In genomic region chr1:207883104-207883651, GRCh38 we compare ENCODE assay signal across 9 cellular contexts. TPM values are rescaled to one million over a fixed set of nuclear protein-coding genes. Genes with fewer than 3 reads are reported as not detected.
DNase-seq lines count a peak whose midpoint lies in the region; ATAC-seq, FAIRE-seq and TF ChIP-seq lines count a peak whose summit lies in the region.
"Had no signal": no experiment of that assay in that cellular context is flagged by ENCODE, and none has a peak within 500 bp of the region (broad histone marks: within the 10 kb centered on the region; RNA-seq: fewer than 3 reads in every experiment).

No MANE protein-coding gene starts in this region.

- RAD21 ChIA-PET in GM12878 (lab: Charles Lee; ENCODE audit: unreplicated experiment): interaction anchor here (1.1 to 7.1 kb wide), 12 partner anchors 9 to 116 kb away, joined by 3 to 160 read pairs (median 10); no protein-coding TSS in a partner anchor

- H3K36me3 ChIP-seq in heart right ventricle: peaks cover 0 to 61% (median 0%) of the 10 kb centered on the region in 9 donors
- H3K36me3 ChIP-seq in GM12878 (ENCODE audit: control insufficient read depth in 2 of 2, insufficient read depth in 2 of 2, low read length in 1 of 2): no peaks in the 10 kb centered on the region

- TF ChIP-seq RAD21 in GM12878 (IDR thresholded peaks at IDR 0.05; ENCODE audit: insufficient read depth, low read depth, low read length): no peak

- POLR2A ChIA-PET in GM12878 (lab: Charles Lee): interaction anchor here (0.5 to 5.6 kb wide), 8 partner anchors 9 to 1936 kb away, joined by 3 to 25 read pairs (median 9); no protein-coding TSS in a partner anchor

- H3K27ac ChIP-seq in heart right ventricle (peak overlapping the region in 6 of 10 donors; percentile 4 to 98 (median 66)), GM12878 (ENCODE audit: control insufficient read depth, insufficient read depth) (peak overlapping the region; percentile 40; the same call in 1 of the 2 replicates)

- H3K79me2 ChIP-seq in GM12878 (ENCODE audit: control insufficient read depth, insufficient read depth, low read length): no peaks in the 10 kb centered on the region

- peak overlapping the region; percentile 89 for H3K4me2 ChIP-seq in GM12878 (ENCODE audit: control insufficient read depth, insufficient read depth)

- no peaks in the 10 kb centered on the region for H3K9me3 ChIP-seq in heart right ventricle
- no peaks in the 10 kb centered on the region for H3K9me3 ChIP-seq in GM12878 (replicated peaks; ENCODE audit: control insufficient read depth, insufficient read depth, low read length)

- no peak for DNase-seq in heart right ventricle
- no peak for DNase-seq in left ventricle myocardium superior
- no peak for DNase-seq in GM12878 (ENCODE audit: low read depth, low spot score)
- no peak for DNase-seq in putamen (ENCODE audit: low spot score)
- no peak for DNase-seq in stimulated activated CD4-positive, alpha-beta T cell treated with anti-CD3 and anti-CD28 coated beads, Interleukin-12 subunit alpha, Interleukin-12 subunit beta, amount 100 ng/mL, for 4 hours
- no peak for DNase-seq in SW480 (ENCODE audit: low spot score)
- DNase-seq in HK-2 (ENCODE audit: unreplicated experiment): no peak

- no TSS peak for BruUV-seq in GM12878 (replicated peaks; lab: Mats Ljungman, UMichigan)

- peak overlapping the region; percentile 7; the same call in 1 of the 2 replicates for H3K9ac ChIP-seq in GM12878 (ENCODE audit: control insufficient read depth, insufficient read depth, low read length)

- peak overlapping the region; percentile 94 for H2AFZ ChIP-seq in GM12878 (ENCODE audit: control insufficient read depth, low read depth, low read length)

- H3K27me3 ChIP-seq in heart right ventricle (no peaks in the 10 kb centered on the region), GM12878 (replicated peaks in 1 of 2; ENCODE audit: control insufficient read depth in 2 of 2, insufficient read depth in 2 of 2, low read length in 1 of 2) (no peaks in the 10 kb centered on the region)

- CTCF ChIA-PET in GM12878 (lab: Yijun Ruan, JAX): interaction anchor here (1.0 to 9.1 kb wide), 18 partner anchors 12 to 362 kb away, joined by 3 to 244 read pairs (median 18); no protein-coding TSS in a partner anchor

- H3K4me3 ChIP-seq in heart right ventricle (peak overlapping the region in 1 of 10 donors; percentile 19), GM12878 (peak overlapping the region; percentile 48)
- H3K4me3 ChIP-seq: lung had no signal

- H4K20me1 ChIP-seq in GM12878 (ENCODE audit: control insufficient read depth, insufficient read depth): no peaks in the 10 kb centered on the region

- TF ChIP-seq POLR2A in GM12878 (IDR thresholded peaks at IDR 0.05; ENCODE audit: low read depth, low read length): no peak

- TF ChIP-seq CTCF in heart right ventricle (IDR thresholded peaks at IDR 0.05) (no peak), GM12878 (IDR thresholded peaks at IDR 0.05 in 2 of 3, conservative IDR thresholded peaks at IDR 0.05 in 1 of 3; ENCODE audit: control insufficient read depth in 2 of 3, extremely low read depth in 1 of 3, insufficient read depth in 1 of 3, low read depth in 3 of 3, low read length in 3 of 3) (no peak)

- FAIRE-seq in GM12878 (lab: Jason Lieb, UNC): peak; percentile 85

- intact Hi-C loops in heart right ventricle (cut with DNase I) (loop anchor here in 1 of 10 donors (10.0 kb wide), 1 partner anchor 112 kb away; no protein-coding TSS in a partner anchor), left ventricle myocardium superior (cut with micrococcal nuclease) (no loop called here), GM12878 (cut with micrococcal nuclease; ENCODE audit: unreplicated experiment) (no loop called here)

- 58 to 62% methylated on average over 5 of the region's 5 CpGs for WGBS in heart right ventricle, 2 donors
- 29% methylated on average over 5 of the region's 5 CpGs for WGBS in GM12878 (ENCODE audit: insufficient coverage, insufficient replicate concordance, low lambda C conversion rate, missing lambda C conversion rate)

- in situ Hi-C loops in GM12878 (cut with MboI): no loop called here

- SMC1A ChIA-PET in GM12878 (lab: Charles Lee; ENCODE audit: uncharacterized antibody, unreplicated experiment): interaction anchor here (1.0 to 9.7 kb wide), 14 partner anchors 11 to 115 kb away, joined by 3 to 164 read pairs (median 8); no protein-coding TSS in a partner anchor

- no peak for TF ChIP-seq EP300 in GM12878 (IDR thresholded peaks at IDR 0.05; ENCODE audit: borderline replicate concordance in 1 of 2, control insufficient read depth in 1 of 2, low read depth in 2 of 2, low read length in 2 of 2)

- H3K4me1 ChIP-seq in heart right ventricle: peaks cover 4 to 64% (median 57%) of the 10 kb centered on the region in 9 donors
- peaks cover 6% of the 10 kb centered on the region for H3K4me1 ChIP-seq in GM12878 (ENCODE audit: control insufficient read depth, insufficient read depth, low read length)

- ATAC-seq in heart right ventricle: no peak
- ATAC-seq in left ventricle myocardium superior: no peak
- peak; percentile 64 for ATAC-seq in HG03066 (IDR thresholded peaks at IDR 0.05; ENCODE audit: low read depth, unreplicated experiment)
- ATAC-seq in GM12878: peak; percentile 77

TF ChIP-seq in GM12878, 131 proteins besides CTCF, POLR2A, EP300 and RAD21 (continues in another document):
- TF ChIP-seq RUNX3 (IDR thresholded peaks at IDR 0.05; ENCODE audit: low read length) (no peak), NRF1 (conservative IDR thresholded peaks at IDR 0.05; ENCODE audit: low read depth, low read length) (no peak), MYC (IDR thresholded peaks at IDR 0.05; ENCODE audit: insufficient read depth, insufficient read length, insufficient replicate concordance, low read length, severe bottlenecking) (no peak), HDGF (IDR thresholded peaks at IDR 0.05) (no peak), MEF2A (IDR thresholded peaks at IDR 0.05; ENCODE audit: insufficient read depth, low read depth, low read length) (no peak), ETV6 (conservative IDR thresholded peaks at IDR 0.05 in 1 of 2, IDR thresholded peaks at IDR 0.05 in 1 of 2; ENCODE audit: borderline replicate concordance in 1 of 2, low read depth in 1 of 2) (no peak), NBN (IDR thresholded peaks at IDR 0.05) (peak; percentile 66; the same call in 1 of the 2 replicates), HDAC6 (IDR thresholded peaks at IDR 0.05; ENCODE audit: unreplicated experiment) (no peak), BHLHE40 (IDR thresholded peaks at IDR 0.05; ENCODE audit: borderline replicate concordance in 1 of 2, low read depth in 2 of 2, low read length in 1 of 2) (no peak; a peak in 1 of 4 replicates), SMAD1 (IDR thresholded peaks at IDR 0.05; ENCODE audit: low read depth, partially characterized antibody) (no peak), POLR2AphosphoS5 (IDR thresholded peaks at IDR 0.05; ENCODE audit: low read length) (no peak), ZNF622 (IDR thresholded peaks at IDR 0.05) (no peak), POU2F2 (IDR thresholded peaks at IDR 0.05; ENCODE audit: borderline replicate concordance, low read depth, low read length) (no peak), MLLT1 (IDR thresholded peaks at IDR 0.05) (peak; percentile 58; the same call in 1 of the 2 replicates), PBX3 (IDR thresholded peaks at IDR 0.05; ENCODE audit: insufficient replicate concordance, low read depth, low read length) (no peak), CBX5 (IDR thresholded peaks at IDR 0.05; ENCODE audit: low read depth) (no peak), MTA2 (IDR thresholded peaks at IDR 0.05; ENCODE audit: low read depth) (peak; percentile 31; the same call in 1 of the 2 replicates)

RNA-seq across cellular contexts. Expression of gene CD34, which starts 27.7 kb away (rescaled TPM):
- total RNA-seq in heart right ventricle (10 to 100 TPM; 44.7 to 97.0 (median 59.2) TPM), left ventricle myocardium superior (72.1 TPM), GM12878 (2014; rRNA removed) (not detected in 2 replicates), GM12878 (2014; rRNA removed; fragmentation: Illumina TruSeq; extraction: Trizol) (not detected in 2 replicates), GM12878 (2021) (0.08 TPM in 1 of 2 replicates, not detected in the other)
- polyA plus RNA-seq in heart right ventricle (10 to 100 TPM; 38.8 to 48.0 TPM), GM12878 (2011; rRNA removed) (under 0.01 and 0.03 TPM in 2 replicates), GM12878 (2014; fragmentation: Illumina TruSeq; extraction: Trizol) (not detected in 2 replicates), GM12878 (2014; fragmentation: Nextera tagmentation; extraction: Ambion mirVana) (under 1 TPM in 1 of 2 experiments, not detected in 1; 0.02 TPM), GM12878 (2014; rRNA removed) (0.03 and 0.05 TPM in 2 replicates), GM12878 (2016; fragmentation: Nextera tagmentation; extraction: Ambion mirVana) (not detected)
- total RNA-seq in GM12878 (2013; cell fraction: nucleolus; rRNA removed): 0.22 TPM in 1 of 2 replicates, not detected in the other
- not detected for polyA plus RNA-seq in GM12878 (2011; ENCODE audit: low read depth)
- 0.02 and 0.03 TPM in 2 replicates for polyA plus RNA-seq in GM12878 (2011; cell fraction: cytosol; rRNA removed)
- 0.01 TPM in 1 of 2 replicates, not detected in the other for polyA plus RNA-seq in GM12878 (2011; cell fraction: nucleus; rRNA removed)
- polyA plus RNA-seq in GM12878 (2012): not detected in 2 replicates
- under 0.01 TPM in 1 of 2 replicates, not detected in the other for polyA minus RNA-seq in GM12878 (2011; rRNA and poly(A)+ RNA removed)
- polyA minus RNA-seq in GM12878 (2011; cell fraction: cytosol; rRNA and poly(A)+ RNA removed): not detected in 2 replicates
- under 0.01 TPM in 2 replicates for polyA minus RNA-seq in GM12878 (2011; cell fraction: nucleus; rRNA and poly(A)+ RNA removed)

Comparison
In these comparisons a context has a peak if more than half of its experiments do, and no peak if none do; other contexts are left out.
1. ATAC-seq: peak in HG03066 (single experiment) and GM12878 (single experiment); none in heart right ventricle (0 of 8) and left ventricle myocardium superior (single experiment).
2. RNA of gene CD34, which starts 27.7 kb away (total RNA-seq): 72.1 TPM in left ventricle myocardium superior (single experiment) and 44.7 to 97.0 TPM in heart right ventricle; 0.08 to 0.22 TPM in GM12878; every median in the first group is over 10 times any median in the second.